15 cellular contexts compared by ENCODE assay signal in genomic region chr18:51154664-51155063, GRCh38. TPM values are rescaled to one million over a fixed set of nuclear protein-coding genes. Genes with fewer than 3 reads are reported as not detected.
DNase-seq lines count a peak whose midpoint lies in the region; ATAC-seq and TF ChIP-seq lines count a peak whose summit lies in the region.
"Had no signal": no experiment of that assay in that cellular context is flagged by ENCODE, and none has a peak within 500 bp of the region (broad histone marks: within the 10 kb centered on the region; RNA-seq: fewer than 3 reads in every experiment).

No MANE protein-coding gene starts in this region.

- H3K27me3 Mint-ChIP-seq in CD8-positive, alpha-beta T cell (ENCODE audit: low read depth), result no peaks in the 10 kb centered on the region
- H3K27me3 Mint-ChIP-seq in activated CD4-positive, alpha-beta memory T cell treated with anti-CD3 and anti-CD28 coated beads, Interleukin-2, amount 10 ng/mL, durations not matched to agents 7 days and 5 days, result no peaks in the 10 kb centered on the region
- no peaks in the 10 kb centered on the region for H3K27me3 Mint-ChIP-seq in naive thymus-derived CD8-positive, alpha-beta T cell

- H3K36me3 ChIP-seq in CD8-positive, alpha-beta T cell (ENCODE audit: insufficient read depth, low read length), result no peaks in the 10 kb centered on the region
- no peaks in the 10 kb centered on the region for H3K36me3 ChIP-seq in prostate gland
- H3K36me3 ChIP-seq: gastroesophageal sphincter, lower lobe of right lung, WERI-Rb-1 had no signal

- TF ChIP-seq CTCF in CD8-positive, alpha-beta T cell (IDR thresholded peaks at IDR 0.05), result no peak
- TF ChIP-seq CTCF in prostate gland (IDR thresholded peaks at IDR 0.05), result no peak

- H3K9me3 Mint-ChIP-seq in CD8-positive, alpha-beta T cell, result no peaks in the 10 kb centered on the region
- H3K9me3 Mint-ChIP-seq in activated CD4-positive, alpha-beta memory T cell treated with anti-CD3 and anti-CD28 coated beads, Interleukin-2, amount 10 ng/mL, durations not matched to agents 7 days and 5 days, result peaks cover 2% of the 10 kb centered on the region
- no peaks in the 10 kb centered on the region for H3K9me3 Mint-ChIP-seq in naive thymus-derived CD8-positive, alpha-beta T cell

- intact Hi-C loops in CD8-positive, alpha-beta T cell (cut with DNase I, micrococcal nuclease), result loop anchor here in 1 of 2 experiments (1.0 kb wide), 1 partner anchor 41 kb away; no protein-coding TSS in a partner anchor
- intact Hi-C loops in prostate gland (cut with DNase I), result no loop called here

- H3K27me3 ChIP-seq in CD8-positive, alpha-beta T cell (ENCODE audit: insufficient read depth, low read length), result no peaks in the 10 kb centered on the region
- no peaks in the 10 kb centered on the region for H3K27me3 ChIP-seq in prostate gland (replicated peaks; ENCODE audit: insufficient read depth)

- CTCF ChIA-PET in CD8-positive, alpha-beta T cell (lab: Charles Lee), result interaction anchor here (0.8 to 2.6 kb wide), 3 partner anchors 16 to 41 kb away, joined by 3 to 9 read pairs (median 3); no protein-coding TSS in a partner anchor
- CTCF ChIA-PET in activated CD4-positive, alpha-beta memory T cell treated with anti-CD3 and anti-CD28 coated beads, Interleukin-2, amount 10 ng/mL, durations not matched to agents 7 days and 5 days (lab: Charles Lee), result interaction anchor here (1.6 to 2.9 kb wide), 3 partner anchors 33 to 43 kb away, joined by 5 to 9 read pairs (median 6); partner anchors contain the start of gene MEX3C

- H3K9me3 ChIP-seq in CD8-positive, alpha-beta T cell (ENCODE audit: low read length), result no peaks in the 10 kb centered on the region
- no peaks in the 10 kb centered on the region for H3K9me3 ChIP-seq in prostate gland
- H3K9me3 ChIP-seq: gastroesophageal sphincter, lower lobe of right lung had no signal

- POLR2A ChIA-PET in CD8-positive, alpha-beta T cell (lab: Charles Lee), result interaction anchor here (1.1 to 3.5 kb wide), 6 partner anchors 9 to 42 kb away, joined by 3 to 40 read pairs (median 4); partner anchors contain the start of gene MEX3C
- POLR2A ChIA-PET in activated CD4-positive, alpha-beta memory T cell treated with anti-CD3 and anti-CD28 coated beads, Interleukin-2, amount 10 ng/mL, durations not matched to agents 7 days and 5 days (lab: Charles Lee), result interaction anchor here (1.2 to 5.7 kb wide), 7 partner anchors 9 to 187 kb away, joined by 4 to 87 read pairs (median 13); partner anchors contain the start of genes ELAC1 and MEX3C
- POLR2A ChIA-PET in naive thymus-derived CD8-positive, alpha-beta T cell (lab: Charles Lee), result interaction anchor here (1.0 to 5.7 kb wide), 4 partner anchors 38 to 276 kb away, joined by 3 to 80 read pairs (median 6); partner anchors contain the start of genes ME2 and MEX3C

- peak overlapping the region; percentile 40 for H3K4me3 ChIP-seq in CD8-positive, alpha-beta T cell (ENCODE audit: low read depth, low read length)
- H3K4me3 ChIP-seq in prostate gland, result no peak overlapping the region
- H3K4me3 ChIP-seq: gastroesophageal sphincter, lower lobe of right lung had no signal

- H3K4me1 ChIP-seq in CD8-positive, alpha-beta T cell (ENCODE audit: insufficient read depth, low read length), result peaks cover 34% of the 10 kb centered on the region
- no peaks in the 10 kb centered on the region for H3K4me1 ChIP-seq in prostate gland (replicated peaks)
- H3K4me1 ChIP-seq: gastroesophageal sphincter, lower lobe of right lung had no signal

- peaks cover 33% of the 10 kb centered on the region for H3K4me1 Mint-ChIP-seq in CD8-positive, alpha-beta T cell (ENCODE audit: low read depth)
- H3K4me1 Mint-ChIP-seq in activated CD4-positive, alpha-beta memory T cell treated with anti-CD3 and anti-CD28 coated beads, Interleukin-2, amount 10 ng/mL, durations not matched to agents 7 days and 5 days, result peaks cover 45% of the 10 kb centered on the region
- H3K4me1 Mint-ChIP-seq in naive thymus-derived CD8-positive, alpha-beta T cell, result peaks cover 22 to 54% (median 32%) of the 10 kb centered on the region in 4 donors

- no peak overlapping the region for H3K27ac ChIP-seq in CD8-positive, alpha-beta T cell (ENCODE audit: low read depth, low read length)
- no peak overlapping the region for H3K27ac ChIP-seq in prostate gland
- H3K27ac ChIP-seq: gastroesophageal sphincter, WERI-Rb-1 had no signal

- DNase-seq in CD8-positive, alpha-beta T cell, result no peak
- no peak for DNase-seq in activated CD4-positive, alpha-beta memory T cell treated with anti-CD3 and anti-CD28 coated beads, Interleukin-2, amount 10 ng/mL, durations not matched to agents 7 days and 5 days
- DNase-seq in naive thymus-derived CD8-positive, alpha-beta T cell, result no peak
- no peak for DNase-seq in HuH-7 (ENCODE audit: low spot score)
- DNase-seq in GDM1 (lab: John Stamatoyannopoulos, UW), result no peak
- DNase-seq in prostate gland (ENCODE audit: low spot score), result no peak
- DNase-seq: EL, lower lobe of right lung, NCI-H1694 treated with DMSO at 0.1 percent for 48 hours, NCI-H524 treated with DMSO at 0.1 percent for 48 hours, WERI-Rb-1 had no signal

- ATAC-seq in CD8-positive, alpha-beta T cell, result no peak
- peak; percentile 1 for ATAC-seq in GM18868 (IDR thresholded peaks at IDR 0.05; ENCODE audit: unreplicated experiment)
- no peak for ATAC-seq in naive thymus-derived CD8-positive, alpha-beta T cell
- ATAC-seq: gastroesophageal sphincter, Panc1 had no signal

- H3K27ac Mint-ChIP-seq in CD8-positive, alpha-beta T cell, result peak overlapping the region; percentile 93
- peak overlapping the region; percentile 92 for H3K27ac Mint-ChIP-seq in activated CD4-positive, alpha-beta memory T cell treated with anti-CD3 and anti-CD28 coated beads, Interleukin-2, amount 10 ng/mL, durations not matched to agents 7 days and 5 days
- H3K27ac Mint-ChIP-seq in naive thymus-derived CD8-positive, alpha-beta T cell, result peak overlapping the region; percentile 89 to 95 (median 93)
- H3K27ac Mint-ChIP-seq: CD14-positive monocyte had no signal

- H3K4me3 Mint-ChIP-seq in CD8-positive, alpha-beta T cell, result peak overlapping the region; percentile 82
- no peak overlapping the region for H3K4me3 Mint-ChIP-seq in activated CD4-positive, alpha-beta memory T cell treated with anti-CD3 and anti-CD28 coated beads, Interleukin-2, amount 10 ng/mL, durations not matched to agents 7 days and 5 days
- peak overlapping the region; percentile 75 to 91 (median 86) for H3K4me3 Mint-ChIP-seq in naive thymus-derived CD8-positive, alpha-beta T cell

- TF ChIP-seq POLR2A in prostate gland (IDR thresholded peaks at IDR 0.05), result no peak

- H3K36me3 Mint-ChIP-seq in CD8-positive, alpha-beta T cell, result no peaks in the 10 kb centered on the region
- H3K36me3 Mint-ChIP-seq in activated CD4-positive, alpha-beta memory T cell treated with anti-CD3 and anti-CD28 coated beads, Interleukin-2, amount 10 ng/mL, durations not matched to agents 7 days and 5 days (ENCODE audit: low read depth), result no peaks in the 10 kb centered on the region
- H3K36me3 Mint-ChIP-seq in naive thymus-derived CD8-positive, alpha-beta T cell, result no peaks in the 10 kb centered on the region
- H3K36me3 Mint-ChIP-seq: CD14-positive monocyte had no signal

- 68% methylated on average over 5 of the region's 5 CpGs for WGBS in prostate gland

RNA-seq across cellular contexts. Expression of gene MEX3C, which starts 42.8 kb away (rescaled TPM):
- 10 to 100 TPM; 78.7 to 83.3 TPM for total RNA-seq in CD8-positive, alpha-beta T cell
- 10 to 100 TPM; 55.4 to 62.6 TPM for total RNA-seq in activated CD4-positive, alpha-beta memory T cell treated with anti-CD3 and anti-CD28 coated beads, Interleukin-2, amount 10 ng/mL, durations not matched to agents 7 days and 5 days
- total RNA-seq in naive thymus-derived CD8-positive, alpha-beta T cell, result 10 to 100 TPM; 54.3 to 57.6 TPM
- polyA plus RNA-seq in naive thymus-derived CD8-positive, alpha-beta T cell, result 1 to 10 TPM; 1.7 to 7.4 (median 6.9) TPM
- total RNA-seq in prostate gland, result 10 to 100 TPM; 29.2 to 54.0 TPM
